In the genomic region with DNA sequence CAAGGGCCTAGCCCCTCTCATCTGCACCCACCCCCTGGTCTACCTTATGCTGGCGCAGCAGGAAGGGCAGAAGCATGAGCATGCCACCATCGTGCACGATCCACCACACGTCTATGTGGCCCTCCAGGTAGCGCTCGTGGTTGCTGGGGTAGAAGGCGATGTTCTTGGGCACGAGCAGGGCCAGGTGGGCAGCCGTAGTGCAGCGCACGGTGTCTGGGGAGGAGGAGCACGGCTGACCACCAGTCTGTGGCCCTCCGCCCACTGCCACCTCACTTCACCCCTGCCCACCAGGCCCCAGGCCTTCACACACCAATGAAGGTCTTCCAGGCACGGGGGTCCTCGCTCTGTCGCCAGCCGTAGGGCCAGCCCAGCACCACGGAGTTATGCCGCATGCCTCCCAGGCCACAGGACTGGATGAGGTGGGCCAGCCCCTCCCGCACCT, we compare ENCODE assay signal across 21 cellular contexts. TPM values are rescaled to one million over a fixed set of nuclear protein-coding genes. Genes with fewer than 3 reads are reported as not detected.
DNase-seq lines count a peak whose midpoint lies in the region; ATAC-seq, FAIRE-seq and TF ChIP-seq lines count a peak whose summit lies in the region.
"Had no signal": no experiment of that assay in that cellular context is flagged by ENCODE, and none has a peak within 500 bp of the region (broad histone marks: within the 10 kb centered on the region; RNA-seq: fewer than 3 reads in every experiment).

No MANE protein-coding gene starts in this region.

- H3K4me1 ChIP-seq in K562 (replicated peaks in 1 of 2; ENCODE audit: control insufficient read depth in 2 of 2, insufficient read depth in 2 of 2, low read length in 2 of 2), result peaks cover 7 to 66% of the 10 kb centered on the region in 2 experiments; a peak in 3 of 5 replicates
- H3K4me1 ChIP-seq: HAP-1, SJSA1 had no signal

- no peak for ATAC-seq in activated naive CD8-positive, alpha-beta T cell treated with anti-CD3 and anti-CD28 coated beads, Interleukin-2, amount 10 ng/mL, durations not matched to agents 7 days and 5 days (ENCODE audit: low read depth)
- ATAC-seq in K562, result no peak
- ATAC-seq in stimulated activated naive B cell treated with anti-CD40 and anti-IgM and Interleukin-4, amounts not matched to agents 10 μg/mL and 1 μg/mL and 100 μg/mL, for 72 hours (replicated peaks), result no peak

- no peak for TF ChIP-seq CTCF in K562 (IDR thresholded peaks at IDR 0.05 in 2 of 3, conservative IDR thresholded peaks at IDR 0.05 in 1 of 3; ENCODE audit: insufficient read depth in 2 of 3, low read depth in 1 of 3, low read length in 3 of 3)

- no peaks in the 10 kb centered on the region for H3K9me1 ChIP-seq in K562 (ENCODE audit: control insufficient read depth, insufficient read depth, low read length)

- intact Hi-C loops in K562 (cut with micrococcal nuclease), result no loop called here

- H4K20me1 ChIP-seq in K562 (replicated peaks; ENCODE audit: control insufficient read depth, insufficient read depth, low read length), result peaks cover 16% of the 10 kb centered on the region; the same call in 1 of the 2 replicates

- WGBS in K562 (ENCODE audit: insufficient coverage, low coverage, missing lambda C conversion rate), result 95% methylated on average over 17 of the region's 20 CpGs

- no peaks in the 10 kb centered on the region; the same call in 1 of the 2 replicates for H3K9me3 ChIP-seq in K562 (replicated peaks; ENCODE audit: control insufficient read depth, insufficient read depth, low read depth, low read length)
- H3K9me3 ChIP-seq: BLaER1 treated with 17β-estradiol and CSF1 and Interleukin-3, amounts not matched to agents 10 nM and 100 nM; HAP-1; SJSA1 had no signal

- H3K27ac ChIP-seq in K562 (ENCODE audit: extremely low read depth, low read depth, low read length), result no peak overlapping the region
- H3K27ac ChIP-seq: SJSA1 had no signal

- no peak overlapping the region for H3K4me2 ChIP-seq in K562 (ENCODE audit: insufficient read depth, low read length)

- POLR2A ChIA-PET in activated naive CD8-positive, alpha-beta T cell treated with anti-CD3 and anti-CD28 coated beads, Interleukin-2, amount 10 ng/mL, durations not matched to agents 7 days and 5 days (lab: Charles Lee), result interaction anchor here (0.8 to 1.5 kb wide), 3 partner anchors 11 to 77 kb away, joined by 3 to 14 read pairs (median 4); a partner anchor contains a TSS
- POLR2A ChIA-PET in K562 (lab: Yijun Ruan, JAX), result interaction anchor here (0.7 to 1.3 kb wide), 4 partner anchors 9 to 53 kb away, joined by 3 to 7 read pairs (median 3); a partner anchor contains a TSS

- H3K36me3 ChIP-seq in K562 (ENCODE audit: control insufficient read depth, insufficient read depth, low read length), result peaks cover 92% of the 10 kb centered on the region; the same call in 2 of the 3 replicates

- no peak for TF ChIP-seq EP300 in K562 (IDR thresholded peaks at IDR 0.05; ENCODE audit: low read length)

- TF ChIP-seq RAD21 in K562 (CRISPR knock-in tag; conservative IDR thresholded peaks at IDR 0.05 in 1 of 2, IDR thresholded peaks at IDR 0.05 in 1 of 2), result no peak

- no TSS peak for BruUV-seq in K562 (replicated peaks; lab: Mats Ljungman, UMichigan)

- peaks cover 11% of the 10 kb centered on the region for H3K4me1 Mint-ChIP-seq in activated naive CD8-positive, alpha-beta T cell treated with anti-CD3 and anti-CD28 coated beads, Interleukin-2, amount 10 ng/mL, durations not matched to agents 7 days and 5 days
- peaks cover 11% of the 10 kb centered on the region for H3K4me1 Mint-ChIP-seq in activated naive CD8-positive, alpha-beta T cell treated with anti-CD3 and anti-CD28 coated beads for 36 hours
- H3K4me1 Mint-ChIP-seq in stimulated activated naive B cell treated with anti-CD40 and anti-IgM and Interleukin-4, amounts not matched to agents 10 μg/mL and 1 μg/mL and 100 μg/mL, for 72 hours, result peaks cover 7 to 24% of the 10 kb centered on the region in 2 donors

- no peak for DNase-seq in activated naive CD8-positive, alpha-beta T cell treated with anti-CD3 and anti-CD28 coated beads, Interleukin-2, amount 10 ng/mL, durations not matched to agents 7 days and 5 days
- no peak for DNase-seq in activated naive CD8-positive, alpha-beta T cell treated with anti-CD3 and anti-CD28 coated beads for 36 hours
- DNase-seq in K562 (ENCODE audit: extremely low read depth in 1 of 4, low spot score in 3 of 4) (no peak), ureter (ENCODE audit: low spot score) (no peak), NCI-H1930 (lab: John Stamatoyannopoulos, UW) (no peak)
- DNase-seq in stimulated activated naive B cell treated with anti-CD40 and anti-IgM and Interleukin-4, amounts not matched to agents 10 μg/mL and 1 μg/mL and 100 μg/mL, for 72 hours, result no peak
- DNase-seq: 8988T; CD8-positive, alpha-beta memory T cell; DMS79 treated with DMSO at 0.1 percent for 48 hours; MV-4-11; NCI-H1417; NCI-H2029 treated with DMSO at 0.1 percent for 48 hours; NCI-H2171 treated with DMSO at 0.1 percent for 48 hours; NCI-H446 treated with DMSO at 0.1 percent for 48 hours; OCI-M1 had no signal

- no peaks in the 10 kb centered on the region for H3K79me2 ChIP-seq in K562 (ENCODE audit: control insufficient read depth, insufficient read depth, low read length)

- in situ Hi-C loops in K562 (cut with MboI), result no loop called here

- H2AFZ ChIP-seq in K562 (ENCODE audit: low read depth, low read length), result no peak overlapping the region

- H3K27me3 Mint-ChIP-seq in activated naive CD8-positive, alpha-beta T cell treated with anti-CD3 and anti-CD28 coated beads, Interleukin-2, amount 10 ng/mL, durations not matched to agents 7 days and 5 days, result no peaks in the 10 kb centered on the region
- no peaks in the 10 kb centered on the region for H3K27me3 Mint-ChIP-seq in activated naive CD8-positive, alpha-beta T cell treated with anti-CD3 and anti-CD28 coated beads for 36 hours
- no peaks in the 10 kb centered on the region for H3K27me3 Mint-ChIP-seq in stimulated activated naive B cell treated with anti-CD40 and anti-IgM and Interleukin-4, amounts not matched to agents 10 μg/mL and 1 μg/mL and 100 μg/mL, for 72 hours
- H3K27me3 Mint-ChIP-seq: CD8-positive, alpha-beta memory T cell had no signal

- H3K4me3 Mint-ChIP-seq in activated naive CD8-positive, alpha-beta T cell treated with anti-CD3 and anti-CD28 coated beads, Interleukin-2, amount 10 ng/mL, durations not matched to agents 7 days and 5 days, result no peak overlapping the region
- H3K4me3 Mint-ChIP-seq in activated naive CD8-positive, alpha-beta T cell treated with anti-CD3 and anti-CD28 coated beads for 36 hours, result no peak overlapping the region
- H3K4me3 Mint-ChIP-seq in stimulated activated naive B cell treated with anti-CD40 and anti-IgM and Interleukin-4, amounts not matched to agents 10 μg/mL and 1 μg/mL and 100 μg/mL, for 72 hours, result no peak overlapping the region
- H3K4me3 Mint-ChIP-seq: CD8-positive, alpha-beta memory T cell had no signal

- FAIRE-seq in K562 (lab: Jason Lieb, UNC), result no peak

- CTCF ChIA-PET in K562 (lab: Yijun Ruan, JAX; ENCODE audit: low intra/inter-chr PET ratio), result no interaction called here

- H3K9me3 Mint-ChIP-seq in activated naive CD8-positive, alpha-beta T cell treated with anti-CD3 and anti-CD28 coated beads, Interleukin-2, amount 10 ng/mL, durations not matched to agents 7 days and 5 days, result no peaks in the 10 kb centered on the region
- no peaks in the 10 kb centered on the region for H3K9me3 Mint-ChIP-seq in activated naive CD8-positive, alpha-beta T cell treated with anti-CD3 and anti-CD28 coated beads for 36 hours
- no peaks in the 10 kb centered on the region for H3K9me3 Mint-ChIP-seq in stimulated activated naive B cell treated with anti-CD40 and anti-IgM and Interleukin-4, amounts not matched to agents 10 μg/mL and 1 μg/mL and 100 μg/mL, for 72 hours
- H3K9me3 Mint-ChIP-seq: CD8-positive, alpha-beta memory T cell had no signal

- peak overlapping the region; percentile 54 for H3K27ac Mint-ChIP-seq in activated naive CD8-positive, alpha-beta T cell treated with anti-CD3 and anti-CD28 coated beads, Interleukin-2, amount 10 ng/mL, durations not matched to agents 7 days and 5 days
- no peak overlapping the region for H3K27ac Mint-ChIP-seq in activated naive CD8-positive, alpha-beta T cell treated with anti-CD3 and anti-CD28 coated beads for 36 hours
- H3K27ac Mint-ChIP-seq in stimulated activated naive B cell treated with anti-CD40 and anti-IgM and Interleukin-4, amounts not matched to agents 10 μg/mL and 1 μg/mL and 100 μg/mL, for 72 hours, result peak overlapping the region; percentile 57
- H3K27ac Mint-ChIP-seq: CD8-positive, alpha-beta memory T cell had no signal

- no peak overlapping the region for H3K4me3 ChIP-seq in K562
- H3K4me3 ChIP-seq: BLaER1 treated with 17β-estradiol and CSF1 and Interleukin-3, amounts not matched to agents 10 nM and 100 nM; HAP-1; SJSA1 had no signal

- H3K36me3 Mint-ChIP-seq in activated naive CD8-positive, alpha-beta T cell treated with anti-CD3 and anti-CD28 coated beads, Interleukin-2, amount 10 ng/mL, durations not matched to agents 7 days and 5 days, result peaks cover 10% of the 10 kb centered on the region
- H3K36me3 Mint-ChIP-seq in activated naive CD8-positive, alpha-beta T cell treated with anti-CD3 and anti-CD28 coated beads for 36 hours, result peaks cover 9% of the 10 kb centered on the region
- peaks cover 40 to 41% of the 10 kb centered on the region in 2 donors for H3K36me3 Mint-ChIP-seq in stimulated activated naive B cell treated with anti-CD40 and anti-IgM and Interleukin-4, amounts not matched to agents 10 μg/mL and 1 μg/mL and 100 μg/mL, for 72 hours

- no peaks in the 10 kb centered on the region for H3K27me3 ChIP-seq in K562 (ENCODE audit: control insufficient read depth in 2 of 2, insufficient read depth in 2 of 2, low read length in 2 of 2)
- H3K27me3 ChIP-seq: BLaER1 treated with 17β-estradiol and CSF1 and Interleukin-3, amounts not matched to agents 10 nM and 100 nM; SJSA1 had no signal

- H3K9ac ChIP-seq in K562 (ENCODE audit: insufficient read depth in 1 of 2, low read depth in 2 of 2, low read length in 2 of 2), result no peak overlapping the region; a peak in 1 of 4 replicates

- TF ChIP-seq POLR2A in K562 (conservative IDR thresholded peaks at IDR 0.05), result no peak

RNA-seq across cellular contexts. Expression of a gene that starts 2.2 kb away (rescaled TPM):
- total RNA-seq in activated naive CD8-positive, alpha-beta T cell treated with anti-CD3 and anti-CD28 coated beads, Interleukin-2, amount 10 ng/mL, durations not matched to agents 7 days and 5 days, result 10 to 100 TPM; 17.6 to 23.6 TPM
- 10 to 100 TPM; 11.3 to 11.4 TPM for total RNA-seq in activated naive CD8-positive, alpha-beta T cell treated with anti-CD3 and anti-CD28 coated beads for 36 hours
- 40.9 and 121 TPM in 2 replicates for total RNA-seq in K562 (2011; cell fraction: chromatin; rRNA removed; ENCODE audit: low replicate concordance)
- total RNA-seq in K562 (2011; cell fraction: nucleolus; rRNA removed), result 59.7 and 75.9 TPM in 2 replicates
- total RNA-seq in K562 (2011; cell fraction: nucleoplasm; rRNA removed), result 41.1 and 47.6 TPM in 2 replicates
- 6.8 and 9.0 TPM in 2 replicates for total RNA-seq in K562 (2014; rRNA removed)
- 3.0 and 3.2 TPM in 2 replicates for total RNA-seq in K562 (2014; rRNA removed; fragmentation: Illumina TruSeq; extraction: Trizol)
- 4.1 and 4.5 TPM in 2 replicates for total RNA-seq in K562 (2015; rRNA removed; fragmentation: Illumina TruSeq; extraction: Trizol)
- total RNA-seq in K562 (2021), result 14.2 and 21.0 TPM in 2 replicates
- polyA plus RNA-seq in K562 (2011; rRNA removed), result 6.7 and 14.9 TPM in 2 replicates
- 9.5 and 10.8 TPM in 2 replicates for polyA plus RNA-seq in K562 (2011; cell fraction: cytosol; rRNA removed)
- 72.6 and 86.1 TPM in 2 replicates for polyA plus RNA-seq in K562 (2011; cell fraction: nucleus; rRNA removed)
- 14.1 and 15.5 TPM in 2 replicates for polyA plus RNA-seq in K562 (2012)
- 5.0 and 5.6 TPM in 2 replicates for polyA plus RNA-seq in K562 (2014; fragmentation: Illumina TruSeq; extraction: Trizol)
- under 1 TPM; 0.46 to 0.94 TPM for polyA plus RNA-seq in K562 (2014; fragmentation: Nextera tagmentation; extraction: Ambion mirVana)
- polyA plus RNA-seq in K562 (2014; rRNA removed), result 7.6 and 14.9 TPM in 2 replicates
- polyA minus RNA-seq in K562 (2011; rRNA and poly(A)+ RNA removed), result 1.5 and 2.2 TPM in 2 replicates
- polyA minus RNA-seq in K562 (2011; cell fraction: cytosol; rRNA and poly(A)+ RNA removed), result 2.3 and 6.2 TPM in 2 replicates
- polyA minus RNA-seq in K562 (2011; cell fraction: nucleus; rRNA and poly(A)+ RNA removed), result 8.9 and 10.0 TPM in 2 replicates
- total RNA-seq in ureter, result 47.3 TPM

RNA-seq across cellular contexts. Expression of a gene that starts 9.5 kb away (rescaled TPM):
- 100 to 1,000 TPM; 220 to 246 TPM for total RNA-seq in activated naive CD8-positive, alpha-beta T cell treated with anti-CD3 and anti-CD28 coated beads, Interleukin-2, amount 10 ng/mL, durations not matched to agents 7 days and 5 days
- 100 to 1,000 TPM; 220 to 235 TPM for total RNA-seq in activated naive CD8-positive, alpha-beta T cell treated with anti-CD3 and anti-CD28 coated beads for 36 hours
- 1.6 and 9.1 TPM in 2 replicates for total RNA-seq in K562 (2011; cell fraction: chromatin; rRNA removed; ENCODE audit: low replicate concordance)
- total RNA-seq in K562 (2011; cell fraction: nucleolus; rRNA removed), result 14.7 and 18.7 TPM in 2 replicates
- total RNA-seq in K562 (2011; cell fraction: nucleoplasm; rRNA removed), result 7.4 and 9.6 TPM in 2 replicates
- total RNA-seq in K562 (2014; rRNA removed) (101 and 105 TPM in 2 replicates), K562 (2014; rRNA removed; fragmentation: Illumina TruSeq; extraction: Trizol) (17.9 and 24.9 TPM in 2 replicates), K562 (2015; rRNA removed; fragmentation: Illumina TruSeq; extraction: Trizol) (53.1 and 53.4 TPM in 2 replicates), K562 (2021) (73.0 and 73.1 TPM in 2 replicates), ureter (89.4 TPM)
- polyA plus RNA-seq in K562 (2011; rRNA removed) (17.3 and 21.0 TPM in 2 replicates), K562 (2014; fragmentation: Illumina TruSeq; extraction: Trizol) (11.7 and 44.6 TPM in 2 replicates), K562 (2014; fragmentation: Nextera tagmentation; extraction: Ambion mirVana) (10 to 100 TPM; 33.5 to 51.0 TPM), K562 (2014; rRNA removed) (94.1 and 118 TPM in 2 replicates)
- polyA plus RNA-seq in K562 (2011; cell fraction: cytosol; rRNA removed), result 46.1 and 143 TPM in 2 replicates
- polyA plus RNA-seq in K562 (2011; cell fraction: nucleus; rRNA removed), result 17.2 and 24.0 TPM in 2 replicates
- 84.8 and 94.3 TPM in 2 replicates for polyA plus RNA-seq in K562 (2012)
- 2.5 and 3.3 TPM in 2 replicates for polyA minus RNA-seq in K562 (2011; rRNA and poly(A)+ RNA removed)
- polyA minus RNA-seq in K562 (2011; cell fraction: cytosol; rRNA and poly(A)+ RNA removed), result 20.3 and 25.1 TPM in 2 replicates
- 13.1 and 14.0 TPM in 2 replicates for polyA minus RNA-seq in K562 (2011; cell fraction: nucleus; rRNA and poly(A)+ RNA removed)

RNA-seq across cellular contexts. Expression of a gene that starts 14.5 kb away (rescaled TPM):
- total RNA-seq in activated naive CD8-positive, alpha-beta T cell treated with anti-CD3 and anti-CD28 coated beads, Interleukin-2, amount 10 ng/mL, durations not matched to agents 7 days and 5 days, result 1 to 10 TPM; 4.9 to 7.2 TPM
- total RNA-seq in activated naive CD8-positive, alpha-beta T cell treated with anti-CD3 and anti-CD28 coated beads for 36 hours, result 1 to 10 TPM; 6.2 to 6.8 TPM
- 6.7 and 9.8 TPM in 2 replicates for total RNA-seq in K562 (2011; cell fraction: chromatin; rRNA removed; ENCODE audit: low replicate concordance)
- 9.2 and 10.8 TPM in 2 replicates for total RNA-seq in K562 (2011; cell fraction: nucleolus; rRNA removed)
- 3.4 and 3.5 TPM in 2 replicates for total RNA-seq in K562 (2011; cell fraction: nucleoplasm; rRNA removed)
- total RNA-seq in K562 (2014; rRNA removed) (4.0 and 5.6 TPM in 2 replicates), K562 (2014; rRNA removed; fragmentation: Illumina TruSeq; extraction: Trizol) (2.0 and 2.4 TPM in 2 replicates), K562 (2015; rRNA removed; fragmentation: Illumina TruSeq; extraction: Trizol) (2.4 and 3.4 TPM in 2 replicates), K562 (2021) (3.8 and 4.1 TPM in 2 replicates), ureter (2.1 TPM)
- polyA plus RNA-seq in K562 (2011; rRNA removed) (1.4 TPM in 2 replicates), K562 (2014; fragmentation: Illumina TruSeq; extraction: Trizol) (3.3 TPM in 2 replicates), K562 (2014; fragmentation: Nextera tagmentation; extraction: Ambion mirVana) (1 to 10 TPM; 1.7 to 2.5 TPM), K562 (2014; rRNA removed) (5.2 and 5.5 TPM in 2 replicates)
- polyA plus RNA-seq in K562 (2011; cell fraction: cytosol; rRNA removed), result 2.0 and 5.9 TPM in 2 replicates
- polyA plus RNA-seq in K562 (2011; cell fraction: nucleus; rRNA removed), result 4.2 and 10.5 TPM in 2 replicates
- 1.8 and 4.6 TPM in 2 replicates for polyA plus RNA-seq in K562 (2012)
- 0.75 and 1.7 TPM in 2 replicates for polyA minus RNA-seq in K562 (2011; rRNA and poly(A)+ RNA removed)
- 0.95 and 1.7 TPM in 2 replicates for polyA minus RNA-seq in K562 (2011; cell fraction: cytosol; rRNA and poly(A)+ RNA removed)
- polyA minus RNA-seq in K562 (2011; cell fraction: nucleus; rRNA and poly(A)+ RNA removed), result 0.78 and 2.2 TPM in 2 replicates
- total RNA-seq: G401 had no signal

RNA-seq across cellular contexts. Expression of a gene that starts 22.3 kb away (rescaled TPM):
- 10 to 100 TPM; 43.9 to 48.7 TPM for total RNA-seq in activated naive CD8-positive, alpha-beta T cell treated with anti-CD3 and anti-CD28 coated beads, Interleukin-2, amount 10 ng/mL, durations not matched to agents 7 days and 5 days
- total RNA-seq in activated naive CD8-positive, alpha-beta T cell treated with anti-CD3 and anti-CD28 coated beads for 36 hours, result 10 to 100 TPM; 27.4 to 29.5 TPM
- total RNA-seq in K562 (2011; cell fraction: chromatin; rRNA removed; ENCODE audit: low replicate concordance), result 178 and 539 TPM in 2 replicates
- 265 and 279 TPM in 2 replicates for total RNA-seq in K562 (2011; cell fraction: nucleolus; rRNA removed)
- 167 and 175 TPM in 2 replicates for total RNA-seq in K562 (2011; cell fraction: nucleoplasm; rRNA removed)
- total RNA-seq in K562 (2014; rRNA removed) (15.0 and 16.9 TPM in 2 replicates), K562 (2014; rRNA removed; fragmentation: Illumina TruSeq; extraction: Trizol) (9.9 and 10.0 TPM in 2 replicates), K562 (2015; rRNA removed; fragmentation: Illumina TruSeq; extraction: Trizol) (10.4 and 11.6 TPM in 2 replicates), K562 (2021) (32.8 and 43.5 TPM in 2 replicates), ureter (93.1 TPM)
- polyA plus RNA-seq in K562 (2011; rRNA removed) (22.9 and 48.4 TPM in 2 replicates), K562 (2014; fragmentation: Illumina TruSeq; extraction: Trizol) (24.1 and 30.0 TPM in 2 replicates), K562 (2014; fragmentation: Nextera tagmentation; extraction: Ambion mirVana) (1 to 10 TPM in 1 of 2 experiments, under 1 TPM in 1; 0.75 to 1.8 TPM), K562 (2014; rRNA removed) (25.1 and 32.7 TPM in 2 replicates)
- 30.2 and 36.7 TPM in 2 replicates for polyA plus RNA-seq in K562 (2011; cell fraction: cytosol; rRNA removed)
- 238 and 295 TPM in 2 replicates for polyA plus RNA-seq in K562 (2011; cell fraction: nucleus; rRNA removed)
- polyA plus RNA-seq in K562 (2012), result 24.3 and 29.4 TPM in 2 replicates
- polyA minus RNA-seq in K562 (2011; rRNA and poly(A)+ RNA removed), result 24.9 and 34.3 TPM in 2 replicates
- polyA minus RNA-seq in K562 (2011; cell fraction: cytosol; rRNA and poly(A)+ RNA removed), result 24.5 and 42.6 TPM in 2 replicates
- polyA minus RNA-seq in K562 (2011; cell fraction: nucleus; rRNA and poly(A)+ RNA removed), result 67.9 and 90.5 TPM in 2 replicates

RNA-seq across cellular contexts. Expression of a gene that starts 34.1 kb away (rescaled TPM):
- under 1 TPM; 0.54 to 0.64 TPM for total RNA-seq in activated naive CD8-positive, alpha-beta T cell treated with anti-CD3 and anti-CD28 coated beads, Interleukin-2, amount 10 ng/mL, durations not matched to agents 7 days and 5 days
- total RNA-seq in activated naive CD8-positive, alpha-beta T cell treated with anti-CD3 and anti-CD28 coated beads for 36 hours, result under 1 TPM; 0.29 to 0.42 TPM
- not detected in 2 replicates for total RNA-seq in K562 (2011; cell fraction: chromatin; rRNA removed; ENCODE audit: low replicate concordance)
- not detected in 2 replicates for total RNA-seq in K562 (2011; cell fraction: nucleolus; rRNA removed)
- not detected in 2 replicates for total RNA-seq in K562 (2011; cell fraction: nucleoplasm; rRNA removed)
- total RNA-seq in K562 (2014; rRNA removed), result not detected in 2 replicates
- total RNA-seq in K562 (2014; rRNA removed; fragmentation: Illumina TruSeq; extraction: Trizol), result not detected in 2 replicates
- total RNA-seq in K562 (2015; rRNA removed; fragmentation: Illumina TruSeq; extraction: Trizol), result not detected in 2 replicates
- not detected in 2 replicates for total RNA-seq in K562 (2021)
- polyA plus RNA-seq in K562 (2011; rRNA removed), result not detected in 2 replicates
- polyA plus RNA-seq in K562 (2011; cell fraction: cytosol; rRNA removed), result 0.06 TPM in 1 of 2 replicates, not detected in the other
- polyA plus RNA-seq in K562 (2011; cell fraction: nucleus; rRNA removed), result 0.07 TPM in 1 of 2 replicates, not detected in the other
- not detected in 2 replicates for polyA plus RNA-seq in K562 (2012)
- polyA plus RNA-seq in K562 (2014; fragmentation: Illumina TruSeq; extraction: Trizol), result not detected in 2 replicates
- not detected for polyA plus RNA-seq in K562 (2014; fragmentation: Nextera tagmentation; extraction: Ambion mirVana)
- not detected in 2 replicates for polyA plus RNA-seq in K562 (2014; rRNA removed)
- not detected in 2 replicates for polyA minus RNA-seq in K562 (2011; rRNA and poly(A)+ RNA removed)
- polyA minus RNA-seq in K562 (2011; cell fraction: cytosol; rRNA and poly(A)+ RNA removed), result not detected in 2 replicates
- polyA minus RNA-seq in K562 (2011; cell fraction: nucleus; rRNA and poly(A)+ RNA removed), result not detected in 2 replicates
- total RNA-seq in ureter, result not detected
- total RNA-seq: G401, HT1080, RPMI7951, SJSA1 had no signal
